In the genomic region with DNA sequence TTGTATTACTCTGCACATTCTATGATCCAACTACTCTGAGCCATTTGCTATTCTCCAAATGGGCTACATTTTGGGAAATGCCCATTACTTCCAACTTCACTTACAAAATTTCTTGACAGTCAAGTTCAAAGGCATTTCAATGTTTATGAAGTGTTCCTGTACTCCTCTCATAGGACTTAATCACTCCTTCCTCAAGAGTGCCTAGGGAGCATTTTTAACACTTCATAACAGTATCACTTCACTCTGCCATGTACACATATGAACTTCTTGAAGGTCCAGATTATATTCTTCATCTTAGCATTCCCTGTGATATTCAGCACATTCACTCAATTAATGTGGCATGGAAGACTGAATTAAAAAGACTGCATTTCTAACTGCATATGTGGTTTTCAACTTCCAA, we compare ENCODE assay signal across 15 cellular contexts. TPM values are rescaled to one million over a fixed set of nuclear protein-coding genes. Genes with fewer than 3 reads are reported as not detected.
DNase-seq lines count a peak whose midpoint lies in the region; ATAC-seq, FAIRE-seq and TF ChIP-seq lines count a peak whose summit lies in the region.
"Had no signal": no experiment of that assay in that cellular context is flagged by ENCODE, and none has a peak within 500 bp of the region (broad histone marks: within the 10 kb centered on the region; RNA-seq: fewer than 3 reads in every experiment).

No MANE protein-coding gene starts in this region.

- H2AFZ ChIP-seq in astrocyte (ENCODE audit: low read depth, low read length), result no peak overlapping the region

- H3K4me2 ChIP-seq in astrocyte (ENCODE audit: low read length), result no peak overlapping the region

- peaks cover 5% of the 10 kb centered on the region for H3K9me3 Mint-ChIP-seq in astrocyte (ENCODE audit: unreplicated experiment)
- H3K9me3 Mint-ChIP-seq in stimulated activated naive CD8-positive, alpha-beta T cell treated with anti-CD3 and anti-CD28 coated beads, Interleukin-15, amount 100 ng/mL, for 72 hours, result peaks cover 0 to 4% of the 10 kb centered on the region in 2 donors
- H3K9me3 Mint-ChIP-seq: IgD-negative memory B cell had no signal

- H3K9me3 ChIP-seq in astrocyte (ENCODE audit: insufficient read depth, low read depth, low read length), result no peaks in the 10 kb centered on the region
- H3K9me3 ChIP-seq in left lung, result no peaks in the 10 kb centered on the region
- no peaks in the 10 kb centered on the region for H3K9me3 ChIP-seq in upper lobe of right lung

- intact Hi-C loops in left lung (cut with DNase I) (no loop called here), upper lobe of right lung (cut with DNase I) (no loop called here)

- no peak overlapping the region for H3K4me3 Mint-ChIP-seq in astrocyte (ENCODE audit: unreplicated experiment)
- H3K4me3 Mint-ChIP-seq in stimulated activated naive CD8-positive, alpha-beta T cell treated with anti-CD3 and anti-CD28 coated beads, Interleukin-15, amount 100 ng/mL, for 72 hours, result no peak overlapping the region
- H3K4me3 Mint-ChIP-seq: IgD-negative memory B cell had no signal

- H3K27me3 Mint-ChIP-seq in astrocyte (ENCODE audit: low read depth, unreplicated experiment), result no peaks in the 10 kb centered on the region
- H3K27me3 Mint-ChIP-seq in stimulated activated naive CD8-positive, alpha-beta T cell treated with anti-CD3 and anti-CD28 coated beads, Interleukin-15, amount 100 ng/mL, for 72 hours, result no peaks in the 10 kb centered on the region
- H3K27me3 Mint-ChIP-seq: CD4-positive, CD25-positive, alpha-beta regulatory T cell; IgD-negative memory B cell had no signal

- H3K9ac ChIP-seq in astrocyte (ENCODE audit: low read length), result no peak overlapping the region
- H3K9ac ChIP-seq: BLaER1 treated with 17β-estradiol and CSF1 and Interleukin-3, amounts not matched to agents 10 nM and 100 nM had no signal

- H3K36me3 ChIP-seq in astrocyte (ENCODE audit: insufficient read depth, low read length), result no peaks in the 10 kb centered on the region
- H3K36me3 ChIP-seq in left lung, result no peaks in the 10 kb centered on the region
- no peaks in the 10 kb centered on the region for H3K36me3 ChIP-seq in upper lobe of right lung
- H3K36me3 ChIP-seq: HAP-1 had no signal

- peaks cover 44% of the 10 kb centered on the region for H4K20me1 ChIP-seq in astrocyte (ENCODE audit: insufficient read depth, low read length)

- H3K27ac ChIP-seq in astrocyte (ENCODE audit: low read depth, low read length), result no peak overlapping the region
- no peak overlapping the region for H3K27ac ChIP-seq in left lung
- no peak overlapping the region for H3K27ac ChIP-seq in upper lobe of right lung
- H3K27ac ChIP-seq: BLaER1 treated with 17β-estradiol and CSF1 and Interleukin-3, amounts not matched to agents 10 nM and 100 nM had no signal

- H3K4me1 Mint-ChIP-seq in astrocyte (ENCODE audit: low read depth, unreplicated experiment), result peaks cover 24% of the 10 kb centered on the region
- H3K4me1 Mint-ChIP-seq in stimulated activated naive CD8-positive, alpha-beta T cell treated with anti-CD3 and anti-CD28 coated beads, Interleukin-15, amount 100 ng/mL, for 72 hours, result peaks cover 61% of the 10 kb centered on the region

- peaks cover 10% of the 10 kb centered on the region for H3K4me1 ChIP-seq in astrocyte (ENCODE audit: insufficient read depth, low read length)
- peaks cover 0 to 9% of the 10 kb centered on the region in 2 donors for H3K4me1 ChIP-seq in left lung
- H3K4me1 ChIP-seq in upper lobe of right lung, result peaks cover 6% of the 10 kb centered on the region

- H3K27ac Mint-ChIP-seq in astrocyte (ENCODE audit: unreplicated experiment), result no peak overlapping the region
- no peak overlapping the region for H3K27ac Mint-ChIP-seq in stimulated activated naive CD8-positive, alpha-beta T cell treated with anti-CD3 and anti-CD28 coated beads, Interleukin-15, amount 100 ng/mL, for 72 hours

- H3K36me3 Mint-ChIP-seq in astrocyte (ENCODE audit: low read depth, unreplicated experiment), result peaks cover 3% of the 10 kb centered on the region
- H3K36me3 Mint-ChIP-seq: CD4-positive, CD25-positive, alpha-beta regulatory T cell had no signal

- TF ChIP-seq CTCF in astrocyte (IDR thresholded peaks at IDR 0.05; ENCODE audit: insufficient read depth, low read depth, low read length) (no peak), left lung (IDR thresholded peaks at IDR 0.05) (no peak), upper lobe of right lung (IDR thresholded peaks at IDR 0.05) (no peak)

- H3K27me3 ChIP-seq in astrocyte (ENCODE audit: insufficient read depth, low read length) (no peaks in the 10 kb centered on the region), left lung (no peaks in the 10 kb centered on the region), upper lobe of right lung (no peaks in the 10 kb centered on the region)
- H3K27me3 ChIP-seq: BLaER1 treated with 17β-estradiol and CSF1 and Interleukin-3, amounts not matched to agents 10 nM and 100 nM had no signal

- H3K4me3 ChIP-seq in astrocyte (ENCODE audit: insufficient read depth, low read depth, low read length) (no peak overlapping the region), left lung (no peak overlapping the region), upper lobe of right lung (no peak overlapping the region)
- H3K4me3 ChIP-seq: BLaER1 treated with 17β-estradiol and CSF1 and Interleukin-3, amounts not matched to agents 10 nM and 100 nM; GM12878; HAP-1 had no signal

- FAIRE-seq in GM19239 (lab: Jason Lieb, UNC) (peak; percentile 23), astrocyte (lab: Jason Lieb, UNC) (peak; percentile 9)
- FAIRE-seq: GM12878 had no signal

- H3K79me2 ChIP-seq in astrocyte (ENCODE audit: insufficient read depth, low read length), result peaks cover 96% of the 10 kb centered on the region

- peak; percentile 86 for ATAC-seq in left lung
- ATAC-seq in upper lobe of right lung, result peak; percentile 74
- ATAC-seq in stimulated activated naive CD8-positive, alpha-beta T cell treated with anti-CD3 and anti-CD28 coated beads, Interleukin-15, amount 100 ng/mL, for 72 hours, result no peak
- ATAC-seq: GM12878 had no signal

- DNase-seq in GM19239 (ENCODE audit: insufficient read length, low spot score) (no peak), astrocyte (ENCODE audit: low read depth) (no peak), left lung (no peak), upper lobe of right lung (no peak), T-helper 1 cell (no peak), DMS53 treated with DMSO at 0.1 percent for 48 hours (lab: John Stamatoyannopoulos, UW; ENCODE audit: unreplicated experiment) (no peak)
- DNase-seq in stimulated activated naive CD8-positive, alpha-beta T cell treated with anti-CD3 and anti-CD28 coated beads, Interleukin-15, amount 100 ng/mL, for 72 hours, result no peak
- DNase-seq: ACHN; CD4-positive, CD25-positive, alpha-beta regulatory T cell; DMS79; GOT3 had no signal

RNA-seq across cellular contexts. Expression of a gene that starts 21.6 kb away (rescaled TPM):
- total RNA-seq in astrocyte (51.6 and 62.9 TPM in 2 replicates), left lung (10 to 100 TPM; 21.4 to 30.5 TPM), upper lobe of right lung (23.7 TPM)
